11 cellular contexts compared by ENCODE assay signal in genomic region chr1:16018308-16018707, GRCh38. TPM values are rescaled to one million over a fixed set of nuclear protein-coding genes. Genes with fewer than 3 reads are reported as not detected.
DNase-seq lines count a peak whose midpoint lies in the region; ATAC-seq and TF ChIP-seq lines count a peak whose summit lies in the region.
"Had no signal": no experiment of that assay in that cellular context is flagged by ENCODE, and none has a peak within 500 bp of the region (broad histone marks: within the 10 kb centered on the region; RNA-seq: fewer than 3 reads in every experiment).

No MANE protein-coding gene starts in this region.

- no peak overlapping the region for H2BK5ac ChIP-seq in mesendoderm (ENCODE audit: low read length)

- intact Hi-C loops in CD8-positive, alpha-beta T cell (cut with DNase I, micrococcal nuclease): no loop called here

- CTCF ChIA-PET in CD8-positive, alpha-beta T cell (lab: Charles Lee): interaction anchor here (2.4 kb wide), 1 partner anchor 10 kb away, joined by 22 read pairs; no protein-coding TSS in a partner anchor

- peaks cover 0 to 12% (median 0%) of the 10 kb centered on the region in 11 experiments; a peak in 2 of 22 replicates for H3K27me3 ChIP-seq in BLaER1 treated with 17β-estradiol and CSF1 and Interleukin-3, amounts not matched to agents 10 nM and 100 nM
- H3K27me3 ChIP-seq in liver (ENCODE audit: control insufficient read depth in 4 of 4, insufficient read depth in 4 of 4, low read length in 3 of 4): no peaks in the 10 kb centered on the region
- H3K27me3 ChIP-seq in skeletal muscle satellite cell (ENCODE audit: control insufficient read depth, insufficient read depth, low read length): no peaks in the 10 kb centered on the region
- no peaks in the 10 kb centered on the region for H3K27me3 ChIP-seq in CD8-positive, alpha-beta T cell (ENCODE audit: insufficient read depth, low read length)
- H3K27me3 ChIP-seq in mesendoderm (ENCODE audit: insufficient read depth, low read length, poor library complexity): no peaks in the 10 kb centered on the region

- H3K27ac ChIP-seq in BLaER1 treated with 17β-estradiol and CSF1 and Interleukin-3, amounts not matched to agents 10 nM and 100 nM: peak overlapping the region in 2 of 11 experiments; percentile 6 to 52; a peak in 3 of 22 replicates
- H3K27ac ChIP-seq in coronary artery (peak overlapping the region; percentile 98), liver (ENCODE audit: low read depth in 1 of 2, low read length in 2 of 2) (peak overlapping the region; percentile 49 to 54), mesendoderm (ENCODE audit: low read depth, low read length) (no peak overlapping the region)
- no peak overlapping the region for H3K27ac ChIP-seq in CD8-positive, alpha-beta T cell (ENCODE audit: low read depth, low read length)
- H3K27ac ChIP-seq: PC-9 had no signal

- H4K20me1 ChIP-seq in BLaER1 treated with 17β-estradiol and CSF1 and Interleukin-3, amounts not matched to agents 10 nM and 100 nM: peaks cover 0 to 7% (median 0%) of the 10 kb centered on the region in 11 experiments; a peak in 2 of 22 replicates

- no peak overlapping the region for H3K27ac Mint-ChIP-seq in CD8-positive, alpha-beta T cell
- H3K27ac Mint-ChIP-seq: nephron progenitor cell had no signal

- H2BK15ac ChIP-seq in mesendoderm (replicated peaks; ENCODE audit: low read depth): no peak overlapping the region

- no peak overlapping the region for H4K8ac ChIP-seq in mesendoderm (ENCODE audit: low read depth, low read length)

- POLR2A ChIA-PET in CD8-positive, alpha-beta T cell (lab: Charles Lee): no interaction called here

- H3K4me1 ChIP-seq in BLaER1 treated with 17β-estradiol and CSF1 and Interleukin-3, amounts not matched to agents 10 nM and 100 nM: peaks cover 62 to 100% (median 94%) of the 10 kb centered on the region in 10 experiments
- H3K4me1 ChIP-seq in liver (ENCODE audit: control insufficient read depth in 4 of 4, insufficient read depth in 4 of 4, low read length in 3 of 4): peaks cover 2 to 20% (median 12%) of the 10 kb centered on the region in 4 donors
- peaks cover 75% of the 10 kb centered on the region for H3K4me1 ChIP-seq in skeletal muscle satellite cell (ENCODE audit: control insufficient read depth, insufficient read depth, low read length)
- no peaks in the 10 kb centered on the region for H3K4me1 ChIP-seq in CD8-positive, alpha-beta T cell (ENCODE audit: insufficient read depth, low read length)
- H3K4me1 ChIP-seq in mesendoderm (ENCODE audit: control insufficient read depth, low read depth, low read length): peaks cover 3% of the 10 kb centered on the region

- TF ChIP-seq RAD21 in liver (IDR thresholded peaks at IDR 0.05): no peak

- no peak overlapping the region for H3K4me3 Mint-ChIP-seq in CD8-positive, alpha-beta T cell
- H3K4me3 Mint-ChIP-seq: nephron progenitor cell had no signal

- no peaks in the 10 kb centered on the region for H3K4me1 Mint-ChIP-seq in CD8-positive, alpha-beta T cell (ENCODE audit: low read depth)

- WGBS in liver: 75% methylated on average over 4 of the region's 4 CpGs
- WGBS in mesendoderm (ENCODE audit: extremely low coverage, insufficient coverage, low lambda C conversion rate): no CpG with 5 or more reads among the region's 4 CpGs

- TF ChIP-seq CTCF in coronary artery (IDR thresholded peaks at IDR 0.05) (no peak), liver (IDR thresholded peaks at IDR 0.05; ENCODE audit: low read depth, low read length, missing input control) (no peak)
- TF ChIP-seq CTCF in CD8-positive, alpha-beta T cell (IDR thresholded peaks at IDR 0.05): no peak

- H3K9me3 Mint-ChIP-seq in CD8-positive, alpha-beta T cell: no peaks in the 10 kb centered on the region
- H3K9me3 Mint-ChIP-seq: nephron progenitor cell had no signal

- peak overlapping the region in 8 of 11 experiments; percentile 7 to 54 (median 30); a peak in 7 of 22 replicates for H3K9ac ChIP-seq in BLaER1 treated with 17β-estradiol and CSF1 and Interleukin-3, amounts not matched to agents 10 nM and 100 nM
- H3K9ac ChIP-seq in liver (ENCODE audit: low read depth in 1 of 2, low read length in 2 of 2) (no peak overlapping the region), skeletal muscle satellite cell (ENCODE audit: low read depth, low read length) (peak overlapping the region; percentile 86), mesendoderm (ENCODE audit: low read length) (no peak overlapping the region)

- H4K5ac ChIP-seq in mesendoderm (ENCODE audit: low read length): no peak overlapping the region

- no peak for ATAC-seq in HG03280 (IDR thresholded peaks at IDR 0.05; ENCODE audit: unreplicated experiment)
- no peak for ATAC-seq in CD8-positive, alpha-beta T cell

- no peak for DNase-seq in coronary artery (ENCODE audit: low spot score)
- no peak for DNase-seq in CD8-positive, alpha-beta T cell
- DNase-seq in mesendoderm: no peak
- no peak for DNase-seq in UCSD-AML1 (lab: John Stamatoyannopoulos, UW; ENCODE audit: unreplicated experiment)
- DNase-seq: DND-41, PC-9 had no signal

- peak overlapping the region; percentile 60 to 91 (median 85) for H3K4me2 ChIP-seq in BLaER1 treated with 17β-estradiol and CSF1 and Interleukin-3, amounts not matched to agents 10 nM and 100 nM
- H3K4me2 ChIP-seq in skeletal muscle satellite cell (ENCODE audit: low read length) (peak overlapping the region; percentile 83), mesendoderm (ENCODE audit: low read length) (no peak overlapping the region)
- H3K4me2 ChIP-seq: PC-9 had no signal

- no peaks in the 10 kb centered on the region for H3K9me3 ChIP-seq in BLaER1 treated with 17β-estradiol and CSF1 and Interleukin-3, amounts not matched to agents 10 nM and 100 nM (replicated peaks in 1 of 11)
- H3K9me3 ChIP-seq in liver (ENCODE audit: control insufficient read depth in 4 of 4, low read length in 3 of 4) (no peaks in the 10 kb centered on the region), skeletal muscle satellite cell (replicated peaks; ENCODE audit: low read length) (no peaks in the 10 kb centered on the region)
- no peaks in the 10 kb centered on the region for H3K9me3 ChIP-seq in CD8-positive, alpha-beta T cell (ENCODE audit: low read length)

- no peaks in the 10 kb centered on the region for H3K36me3 ChIP-seq in BLaER1 treated with 17β-estradiol and CSF1 and Interleukin-3, amounts not matched to agents 10 nM and 100 nM
- no peaks in the 10 kb centered on the region for H3K36me3 ChIP-seq in liver (ENCODE audit: control insufficient read depth in 4 of 4, insufficient read depth in 3 of 4, low read depth in 1 of 4, low read length in 3 of 4)
- no peaks in the 10 kb centered on the region for H3K36me3 ChIP-seq in skeletal muscle satellite cell (ENCODE audit: insufficient read depth, low read length)
- no peaks in the 10 kb centered on the region for H3K36me3 ChIP-seq in CD8-positive, alpha-beta T cell (ENCODE audit: insufficient read depth, low read length)
- no peaks in the 10 kb centered on the region for H3K36me3 ChIP-seq in mesendoderm (ENCODE audit: control insufficient read depth, insufficient read depth, low read length)

- no peak overlapping the region for H2BK120ac ChIP-seq in mesendoderm (ENCODE audit: low read depth, low read length)

- no peak overlapping the region for H3K4ac ChIP-seq in mesendoderm (ENCODE audit: low read depth, low read length)

- H2AK5ac ChIP-seq in mesendoderm (ENCODE audit: low read length): no peak overlapping the region

- no peaks in the 10 kb centered on the region for H3K79me1 ChIP-seq in mesendoderm (ENCODE audit: low read length)

- H3K36me3 Mint-ChIP-seq in CD8-positive, alpha-beta T cell: no peaks in the 10 kb centered on the region

- no peak overlapping the region for H3K4me3 ChIP-seq in BLaER1 treated with 17β-estradiol and CSF1 and Interleukin-3, amounts not matched to agents 10 nM and 100 nM
- H3K4me3 ChIP-seq in coronary artery (peak overlapping the region; percentile 79), liver (ENCODE audit: low read depth in 1 of 3, low read length in 3 of 3) (no peak overlapping the region), skeletal muscle satellite cell (ENCODE audit: low read length) (peak overlapping the region; percentile 61), mesendoderm (ENCODE audit: low read length) (no peak overlapping the region)
- H3K4me3 ChIP-seq in CD8-positive, alpha-beta T cell (ENCODE audit: low read depth, low read length): no peak overlapping the region
- H3K4me3 ChIP-seq: PC-9 had no signal

- peaks cover 4% of the 10 kb centered on the region for H3K27me3 Mint-ChIP-seq in CD8-positive, alpha-beta T cell (ENCODE audit: low read depth)

- no peak overlapping the region for H3K23ac ChIP-seq in mesendoderm (ENCODE audit: low read length)

- no peak overlapping the region for H3K56ac ChIP-seq in mesendoderm (ENCODE audit: low read length)

- no peaks in the 10 kb centered on the region for H3K79me2 ChIP-seq in mesendoderm (ENCODE audit: control insufficient read depth, insufficient read depth, low read length)

- no peak overlapping the region for H3K18ac ChIP-seq in mesendoderm (ENCODE audit: low read length)

TF ChIP-seq in liver, 16 proteins besides CTCF, POLR2A, EP300 and RAD21:
- TF ChIP-seq HNF4G (IDR thresholded peaks at IDR 0.05): no peak
- no peak for TF ChIP-seq SP1 (IDR thresholded peaks at IDR 0.05)

RNA-seq across cellular contexts. Expression of gene HSPB7, which starts 0.5 kb away (rescaled TPM):
- total RNA-seq in liver: under 1 TPM; 0.28 to 0.42 TPM
- 1 to 10 TPM in 1 of 2 donors, under 1 TPM in 1; 0.28 to 1.4 TPM for polyA plus RNA-seq in liver
- total RNA-seq in skeletal muscle satellite cell (2012; rRNA removed): 0.51 and 5.9 TPM in 2 replicates
- total RNA-seq in CD8-positive, alpha-beta T cell: not detected
- 0.03 TPM for polyA plus RNA-seq in mesendoderm (2013, experiment 1 of 2)
- polyA plus RNA-seq in mesendoderm (2013, experiment 2 of 2): 0.07 TPM
- total RNA-seq: PC-9 had no signal

RNA-seq across cellular contexts. Expression of gene CLCNKA, which starts 3.5 kb away (rescaled TPM):
- total RNA-seq in liver: not detected
- not detected for polyA plus RNA-seq in liver
- total RNA-seq in skeletal muscle satellite cell (2012; rRNA removed): not detected in 2 replicates
- not detected for total RNA-seq in CD8-positive, alpha-beta T cell
- polyA plus RNA-seq in mesendoderm (2013, experiment 1 of 2): 0.29 TPM
- 0.28 TPM for polyA plus RNA-seq in mesendoderm (2013, experiment 2 of 2)

RNA-seq across cellular contexts. Expression of gene SRARP, which starts 14.3 kb away (rescaled TPM):
- not detected for total RNA-seq in liver
- polyA plus RNA-seq in liver: under 1 TPM in 1 of 2 donors, not detected in 1; 0.02 TPM
- not detected in 2 replicates for total RNA-seq in skeletal muscle satellite cell (2012; rRNA removed)
- total RNA-seq in CD8-positive, alpha-beta T cell: not detected
- 0.03 TPM for polyA plus RNA-seq in mesendoderm (2013, experiment 1 of 2)
- polyA plus RNA-seq in mesendoderm (2013, experiment 2 of 2): 0.04 TPM
- total RNA-seq: PC-9 had no signal

RNA-seq across cellular contexts. Expression of gene CLCNKB, which starts 25.3 kb away (rescaled TPM):
- not detected for total RNA-seq in liver
- not detected for polyA plus RNA-seq in liver
- not detected in 2 replicates for total RNA-seq in skeletal muscle satellite cell (2012; rRNA removed)
- not detected for total RNA-seq in CD8-positive, alpha-beta T cell
- polyA plus RNA-seq in mesendoderm (2013, experiment 1 of 2): 0.86 TPM
- 0.74 TPM for polyA plus RNA-seq in mesendoderm (2013, experiment 2 of 2)

RNA-seq across cellular contexts. Expression of gene ZBTB17, which starts 42.4 kb away (rescaled TPM):
- total RNA-seq in liver: 10 to 100 TPM; 10.4 to 15.1 TPM
- 1 to 10 TPM; 8.9 to 9.4 TPM for polyA plus RNA-seq in liver
- 23.8 and 26.0 TPM in 2 replicates for total RNA-seq in skeletal muscle satellite cell (2012; rRNA removed)
- total RNA-seq in CD8-positive, alpha-beta T cell: 100 to 1,000 TPM; 106 to 115 TPM
- polyA plus RNA-seq in mesendoderm (2013, experiment 1 of 2): 16.0 TPM
- 15.4 TPM for polyA plus RNA-seq in mesendoderm (2013, experiment 2 of 2)

Comparison
In these comparisons a context has a peak if more than half of its experiments do, and no peak if none do; other contexts are left out.
1. H3K27ac ChIP-seq: peak in coronary artery (2 of 2) and liver (2 of 2); none in CD8-positive, alpha-beta T cell (single experiment) and mesendoderm (single experiment).
2. H3K4me3 ChIP-seq: peak in coronary artery (single experiment) and skeletal muscle satellite cell (single experiment); none in BLaER1 treated with 17β-estradiol and CSF1 and Interleukin-3, amounts not matched to agents 10 nM and 100 nM (0 of 10), liver (0 of 3), CD8-positive, alpha-beta T cell (single experiment) and mesendoderm (single experiment).
3. H3K9ac ChIP-seq: peak in BLaER1 treated with 17β-estradiol and CSF1 and Interleukin-3, amounts not matched to agents 10 nM and 100 nM (8 of 11) and skeletal muscle satellite cell (single experiment); none in liver (0 of 2) and mesendoderm (single experiment).